Comparison of ENCODE assay signal across 11 cellular contexts in genomic region chr6:69816017-69816416, GRCh38. TPM values are rescaled to one million over a fixed set of nuclear protein-coding genes. Genes with fewer than 3 reads are reported as not detected.
DNase-seq lines count a peak whose midpoint lies in the region; ATAC-seq, FAIRE-seq and TF ChIP-seq lines count a peak whose summit lies in the region.
"Had no signal": no experiment of that assay in that cellular context is flagged by ENCODE, and none has a peak within 500 bp of the region (broad histone marks: within the 10 kb centered on the region; RNA-seq: fewer than 3 reads in every experiment).

No MANE protein-coding gene starts in this region.

- H2AFZ ChIP-seq in K562 (ENCODE audit: low read depth, low read length) (peak overlapping the region; percentile 41; the same call in 1 of the 2 replicates), mesenchymal stem cell (ENCODE audit: low read depth, low read length) (no peak overlapping the region)

- no peak overlapping the region for H2BK15ac ChIP-seq in mesenchymal stem cell (ENCODE audit: low read depth, poor library complexity, severe bottlenecking)

- TF ChIP-seq CTCF in K562 (IDR thresholded peaks at IDR 0.05 in 2 of 3, conservative IDR thresholded peaks at IDR 0.05 in 1 of 3; ENCODE audit: insufficient read depth in 2 of 3, low read depth in 1 of 3, low read length in 3 of 3) (no peak), A673 (conservative IDR thresholded peaks at IDR 0.05; ENCODE audit: low read depth, low read length) (no peak), upper lobe of right lung (IDR thresholded peaks at IDR 0.05) (no peak)

- intact Hi-C loops in K562 (cut with micrococcal nuclease), result no loop called here
- intact Hi-C loops in A673 (cut with micrococcal nuclease; ENCODE audit: unreplicated experiment), result no loop called here
- intact Hi-C loops in upper lobe of right lung (cut with DNase I), result no loop called here

- H3K4me3 ChIP-seq in K562 (no peak overlapping the region), A673 (ENCODE audit: low read depth, low read length, poor library complexity, severe bottlenecking) (no peak overlapping the region), upper lobe of right lung (no peak overlapping the region), mesenchymal stem cell (ENCODE audit: insufficient read depth in 1 of 2, low read depth in 1 of 2, low read length in 2 of 2) (no peak overlapping the region)
- H3K4me3 ChIP-seq: thyroid gland had no signal

- ATAC-seq in GM18502 (IDR thresholded peaks at IDR 0.05; ENCODE audit: poor library complexity, unreplicated experiment) (peak; percentile 77), GM21390 (IDR thresholded peaks at IDR 0.05; ENCODE audit: unreplicated experiment) (peak; percentile 75), HG03196 (IDR thresholded peaks at IDR 0.05; ENCODE audit: unreplicated experiment) (peak; percentile 71), K562 (no peak), upper lobe of right lung (no peak)

- no peaks in the 10 kb centered on the region for H4K20me1 ChIP-seq in K562 (replicated peaks; ENCODE audit: control insufficient read depth, insufficient read depth, low read length)

- no peaks in the 10 kb centered on the region for H3K79me1 ChIP-seq in mesenchymal stem cell (replicated peaks; ENCODE audit: low read length, poor library complexity, severe bottlenecking)

- no peak for DNase-seq in K562 (ENCODE audit: extremely low read depth in 1 of 4, low spot score in 3 of 4)
- no peak for DNase-seq in A673 (ENCODE audit: low spot score)
- no peak for DNase-seq in SIG-M5 (lab: John Stamatoyannopoulos, UW)
- DNase-seq in upper lobe of right lung, result no peak
- DNase-seq in mesenchymal stem cell, result no peak
- DNase-seq: EL, hypothalamus, thyroid gland had no signal

- H2BK120ac ChIP-seq in mesenchymal stem cell (ENCODE audit: low read depth, low read length), result no peak overlapping the region

- in situ Hi-C loops in K562 (cut with MboI), result no loop called here

- H3K23ac ChIP-seq in mesenchymal stem cell (ENCODE audit: low read length in 2 of 2), result no peak overlapping the region

- TF ChIP-seq EP300 in K562 (IDR thresholded peaks at IDR 0.05; ENCODE audit: low read length), result no peak

- H4K91ac ChIP-seq in mesenchymal stem cell (ENCODE audit: low read length), result no peak overlapping the region

- H3K27me3 ChIP-seq in K562 (ENCODE audit: control insufficient read depth in 2 of 2, insufficient read depth in 2 of 2, low read length in 2 of 2) (no peaks in the 10 kb centered on the region), A673 (replicated peaks; ENCODE audit: insufficient read depth, low read depth, low read length, poor library complexity) (no peaks in the 10 kb centered on the region), upper lobe of right lung (no peaks in the 10 kb centered on the region), mesenchymal stem cell (ENCODE audit: control insufficient read depth in 1 of 2, insufficient read depth in 1 of 2, low read length in 2 of 2) (no peaks in the 10 kb centered on the region)
- H3K27me3 ChIP-seq: thyroid gland had no signal

- BruUV-seq in K562 (replicated peaks; lab: Mats Ljungman, UMichigan) (no TSS peak), A673 (replicated peaks; lab: Mats Ljungman, UMichigan) (no TSS peak)

- no peak for FAIRE-seq in K562 (lab: Jason Lieb, UNC)

- no peak overlapping the region for H2BK5ac ChIP-seq in mesenchymal stem cell (ENCODE audit: low read depth, low read length, poor library complexity, severe bottlenecking)

- no peaks in the 10 kb centered on the region for H3K79me2 ChIP-seq in K562 (ENCODE audit: control insufficient read depth, insufficient read depth, low read length)

- TF ChIP-seq POLR2A in K562 (conservative IDR thresholded peaks at IDR 0.05), result no peak

- no peak for TF ChIP-seq RAD21 in K562 (CRISPR knock-in tag; conservative IDR thresholded peaks at IDR 0.05 in 1 of 2, IDR thresholded peaks at IDR 0.05 in 1 of 2)

- H3K27ac ChIP-seq in K562 (ENCODE audit: extremely low read depth, low read depth, low read length) (no peak overlapping the region), A673 (ENCODE audit: low read depth, low read length, poor library complexity, severe bottlenecking) (no peak overlapping the region), upper lobe of right lung (no peak overlapping the region), mesenchymal stem cell (ENCODE audit: low read length, poor library complexity, severe bottlenecking) (no peak overlapping the region)
- H3K27ac ChIP-seq: thyroid gland had no signal

- no peak overlapping the region for H3K4ac ChIP-seq in mesenchymal stem cell (ENCODE audit: low read depth in 1 of 2, low read length in 2 of 2)

- no peak overlapping the region for H3K14ac ChIP-seq in mesenchymal stem cell (ENCODE audit: low read length in 2 of 2)

- no peak overlapping the region for H3K9ac ChIP-seq in K562 (ENCODE audit: insufficient read depth in 1 of 2, low read depth in 2 of 2, low read length in 2 of 2)
- no peak overlapping the region for H3K9ac ChIP-seq in mesenchymal stem cell (ENCODE audit: low read length)

- H3K36me3 ChIP-seq in K562 (ENCODE audit: control insufficient read depth, insufficient read depth, low read length) (no peaks in the 10 kb centered on the region), A673 (ENCODE audit: insufficient read depth, low read length, poor library complexity, severe bottlenecking) (no peaks in the 10 kb centered on the region), upper lobe of right lung (no peaks in the 10 kb centered on the region), mesenchymal stem cell (ENCODE audit: control insufficient read depth in 1 of 2, insufficient read depth in 2 of 2, low read depth in 1 of 2, low read length in 2 of 2) (no peaks in the 10 kb centered on the region)
- H3K36me3 ChIP-seq: thyroid gland had no signal

- H3K9me1 ChIP-seq in K562 (ENCODE audit: control insufficient read depth, insufficient read depth, low read length), result no peaks in the 10 kb centered on the region

- no peak overlapping the region for H2AK5ac ChIP-seq in mesenchymal stem cell (ENCODE audit: low read length, severe bottlenecking)

- POLR2A ChIA-PET in K562 (lab: Yijun Ruan, JAX), result interaction anchor here (0.6 to 0.7 kb wide), 2 partner anchors 18 to 92 kb away, joined by 3 read pairs; no protein-coding TSS in a partner anchor
- POLR2A ChIA-PET in A673 (lab: Charles Lee; ENCODE audit: low non-redundant PET), result no interaction called here

- peak overlapping the region in 1 of 2 experiments; percentile 12 for H3K18ac ChIP-seq in mesenchymal stem cell (ENCODE audit: low read depth in 1 of 2, low read length in 2 of 2)

- CTCF ChIA-PET in K562 (lab: Yijun Ruan, JAX; ENCODE audit: low intra/inter-chr PET ratio), result no interaction called here
- CTCF ChIA-PET in A673 (lab: Charles Lee), result no interaction called here

- no peaks in the 10 kb centered on the region for H3K9me3 ChIP-seq in K562 (replicated peaks; ENCODE audit: control insufficient read depth, insufficient read depth, low read depth, low read length)
- no peaks in the 10 kb centered on the region for H3K9me3 ChIP-seq in A673 (ENCODE audit: low read depth, low read length, poor library complexity, severe bottlenecking)
- H3K9me3 ChIP-seq in upper lobe of right lung, result no peaks in the 10 kb centered on the region
- no peaks in the 10 kb centered on the region for H3K9me3 ChIP-seq in mesenchymal stem cell (ENCODE audit: control insufficient read depth, low read length)
- H3K9me3 ChIP-seq: thyroid gland had no signal

- H3K4me1 ChIP-seq in K562 (replicated peaks in 1 of 2; ENCODE audit: control insufficient read depth in 2 of 2, insufficient read depth in 2 of 2, low read length in 2 of 2) (peaks cover 0 to 16% of the 10 kb centered on the region in 2 experiments; a peak in 3 of 5 replicates), A673 (ENCODE audit: insufficient read depth, low read length, poor library complexity, severe bottlenecking) (peaks cover 7% of the 10 kb centered on the region), upper lobe of right lung (no peaks in the 10 kb centered on the region), mesenchymal stem cell (ENCODE audit: control insufficient read depth, insufficient read depth, low read depth, low read length) (no peaks in the 10 kb centered on the region)
- H3K4me1 ChIP-seq: thyroid gland had no signal

- WGBS in K562 (ENCODE audit: insufficient coverage, low coverage, missing lambda C conversion rate), result 67% methylated on average over 1 of the region's 1 CpG
- WGBS in mesenchymal stem cell, result 100% methylated on average over 1 of the region's 1 CpG

- H4K8ac ChIP-seq in mesenchymal stem cell (ENCODE audit: low read length), result no peak overlapping the region

- no peak overlapping the region for H2BK12ac ChIP-seq in mesenchymal stem cell (ENCODE audit: low read length in 2 of 2)

- H3K4me2 ChIP-seq in K562 (ENCODE audit: insufficient read depth, low read length), result no peak overlapping the region
- H3K4me2 ChIP-seq in mesenchymal stem cell (ENCODE audit: low read length, poor library complexity, severe bottlenecking), result no peak overlapping the region

RNA-seq across cellular contexts. Expression of gene LMBRD1, which starts 19.2 kb away (rescaled TPM):
- total RNA-seq in K562 (2011; cell fraction: chromatin; rRNA removed; ENCODE audit: low replicate concordance), result 17.8 and 55.4 TPM in 2 replicates
- total RNA-seq in K562 (2011; cell fraction: nucleolus; rRNA removed), result 22.0 and 25.8 TPM in 2 replicates
- 39.2 and 40.0 TPM in 2 replicates for total RNA-seq in K562 (2011; cell fraction: nucleoplasm; rRNA removed)
- total RNA-seq in K562 (2014; rRNA removed) (14.0 and 16.2 TPM in 2 replicates), K562 (2014; rRNA removed; fragmentation: Illumina TruSeq; extraction: Trizol) (32.8 and 36.2 TPM in 2 replicates), K562 (2015; rRNA removed; fragmentation: Illumina TruSeq; extraction: Trizol) (24.6 and 26.5 TPM in 2 replicates), K562 (2021) (19.5 and 21.4 TPM in 2 replicates), A673 (2021) (19.8 and 21.1 TPM in 2 replicates), upper lobe of right lung (66.7 TPM)
- polyA plus RNA-seq in K562 (2011; rRNA removed) (20.2 and 31.2 TPM in 2 replicates), K562 (2014; fragmentation: Illumina TruSeq; extraction: Trizol) (21.1 and 24.0 TPM in 2 replicates), K562 (2014; fragmentation: Nextera tagmentation; extraction: Ambion mirVana) (10 to 100 TPM; 64.3 to 85.2 TPM), K562 (2014; rRNA removed) (21.3 and 22.2 TPM in 2 replicates)
- polyA plus RNA-seq in K562 (2011; cell fraction: cytosol; rRNA removed), result 4.2 and 13.3 TPM in 2 replicates
- polyA plus RNA-seq in K562 (2011; cell fraction: nucleus; rRNA removed), result 7.4 and 11.4 TPM in 2 replicates
- polyA plus RNA-seq in K562 (2012), result 19.7 and 22.0 TPM in 2 replicates
- polyA minus RNA-seq in K562 (2011; rRNA and poly(A)+ RNA removed), result 27.8 and 29.0 TPM in 2 replicates
- 6.0 and 10.0 TPM in 2 replicates for polyA minus RNA-seq in K562 (2011; cell fraction: cytosol; rRNA and poly(A)+ RNA removed)
- 26.8 and 38.5 TPM in 2 replicates for polyA minus RNA-seq in K562 (2011; cell fraction: nucleus; rRNA and poly(A)+ RNA removed)
- polyA plus RNA-seq in mesenchymal stem cell (2013, experiment 1 of 2), result 43.9 TPM
- 45.5 TPM for polyA plus RNA-seq in mesenchymal stem cell (2013, experiment 2 of 2)

RNA-seq across cellular contexts. Expression of gene COL19A1, which starts 50.3 kb away (rescaled TPM):
- total RNA-seq in K562 (2011; cell fraction: chromatin; rRNA removed; ENCODE audit: low replicate concordance), result not detected in 2 replicates
- not detected in 2 replicates for total RNA-seq in K562 (2011; cell fraction: nucleolus; rRNA removed)
- not detected in 2 replicates for total RNA-seq in K562 (2011; cell fraction: nucleoplasm; rRNA removed)
- total RNA-seq in K562 (2014; rRNA removed) (not detected in 2 replicates), K562 (2014; rRNA removed; fragmentation: Illumina TruSeq; extraction: Trizol) (not detected in 2 replicates), K562 (2015; rRNA removed; fragmentation: Illumina TruSeq; extraction: Trizol) (not detected in 2 replicates), K562 (2021) (not detected in 2 replicates), A673 (2021) (0.31 and 0.37 TPM in 2 replicates), upper lobe of right lung (not detected)
- polyA plus RNA-seq in K562 (2011; rRNA removed) (not detected in 2 replicates), K562 (2014; fragmentation: Illumina TruSeq; extraction: Trizol) (not detected in 2 replicates), K562 (2014; fragmentation: Nextera tagmentation; extraction: Ambion mirVana) (not detected), K562 (2014; rRNA removed) (not detected in 2 replicates)
- polyA plus RNA-seq in K562 (2011; cell fraction: cytosol; rRNA removed), result not detected in 2 replicates
- not detected in 2 replicates for polyA plus RNA-seq in K562 (2011; cell fraction: nucleus; rRNA removed)
- polyA plus RNA-seq in K562 (2012), result 0.10 TPM in 1 of 2 replicates, not detected in the other
- polyA minus RNA-seq in K562 (2011; rRNA and poly(A)+ RNA removed), result not detected in 2 replicates
- polyA minus RNA-seq in K562 (2011; cell fraction: cytosol; rRNA and poly(A)+ RNA removed), result not detected in 2 replicates
- not detected in 2 replicates for polyA minus RNA-seq in K562 (2011; cell fraction: nucleus; rRNA and poly(A)+ RNA removed)
- 0.81 TPM for polyA plus RNA-seq in mesenchymal stem cell (2013, experiment 1 of 2)
- 0.60 TPM for polyA plus RNA-seq in mesenchymal stem cell (2013, experiment 2 of 2)
- total RNA-seq: thyroid gland had no signal

Comparison
In these comparisons a context has a peak if more than half of its experiments do, and no peak if none do; other contexts are left out.
1. ATAC-seq: peak in GM18502 (single experiment), GM21390 (single experiment) and HG03196 (single experiment); none in K562 (single experiment) and upper lobe of right lung (single experiment).